ENCODE assay signal across 8 cellular contexts in the genomic region with DNA sequence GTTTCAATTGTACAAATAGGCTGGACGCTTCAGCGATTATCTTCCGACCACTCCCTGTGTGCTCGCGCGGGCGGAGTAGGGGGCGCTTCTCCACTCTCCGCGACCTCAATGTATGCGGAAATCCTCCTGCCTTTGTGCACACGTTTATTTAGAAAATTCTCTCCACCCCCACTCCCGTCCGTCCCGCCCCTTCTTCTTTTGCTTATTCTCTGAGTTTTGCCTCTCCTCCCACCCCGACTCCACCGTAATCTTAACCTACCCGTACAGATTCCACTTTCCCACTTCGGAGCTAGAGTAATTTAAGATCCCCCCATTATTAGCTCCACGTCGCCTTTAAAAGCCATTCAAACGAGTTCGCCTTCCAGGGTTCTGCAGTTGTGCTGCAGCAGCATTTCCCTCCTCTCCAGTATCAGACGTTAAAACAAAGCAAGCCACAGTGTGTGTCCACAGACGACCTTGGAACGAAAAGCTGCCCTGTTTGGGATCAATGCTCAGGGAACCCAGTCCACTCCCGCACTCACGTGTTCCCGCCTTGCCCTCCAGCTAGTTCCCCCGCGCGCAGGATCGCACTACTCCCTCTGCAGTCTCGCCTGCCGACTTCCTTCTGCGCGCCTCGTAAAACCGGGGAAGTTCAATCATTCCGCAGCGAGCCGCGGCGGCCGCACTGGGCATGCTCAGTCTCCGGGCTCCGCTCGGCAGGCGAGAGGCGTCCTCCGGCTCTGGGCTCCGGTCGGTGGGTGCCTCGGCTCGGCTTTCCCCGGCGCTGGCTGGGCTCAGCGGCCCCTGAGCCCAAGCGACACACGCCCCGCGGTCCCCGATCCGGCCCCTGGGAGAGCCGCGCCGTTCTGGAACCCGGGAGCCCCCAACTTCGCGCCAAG. TPM values are rescaled to one million over a fixed set of nuclear protein-coding genes. Genes with fewer than 3 reads are reported as not detected.
DNase-seq lines count a peak whose midpoint lies in the region; ATAC-seq and TF ChIP-seq lines count a peak whose summit lies in the region.

TSS of gene ANO6 (plus strand) at position 677 of the 878 bp plus-strand sequence. CDS start 227 bp downstream, outside the sequence.

- in situ Hi-C loops in IMR-90 (cut with MboI; ENCODE audit: low sequenced_read_pairs), result no loop called here

- dilution Hi-C loops in IMR-90 (cut with HindIII; ENCODE audit: low sequenced_read_pairs, unreplicated experiment), result no loop called here

- H3F3A ChIP-seq in PC-3 (ENCODE audit: low read length, unreplicated experiment), result no peaks in the 10 kb centered on the region

- H4K91ac ChIP-seq in IMR-90 (ENCODE audit: insufficient read depth, low read depth, low read length), result peak within 1 kb of the TSS; percentile 80

- H4K20me1 ChIP-seq in IMR-90 (ENCODE audit: insufficient read depth, low read length), result 0 out of 2 replicates have a peak, but pooled peaks cover 11% of the 10 kb centered on the region
- peaks cover 12% of the 10 kb centered on the region; the same call in 1 of the 2 replicates for H4K20me1 ChIP-seq in PC-3 (ENCODE audit: low read length)

- peak within 1 kb of the TSS; percentile 60 for H3K18ac ChIP-seq in IMR-90 (ENCODE audit: low read depth, low read length)

- CTCF ChIA-PET in IMR-90 (lab: Yijun Ruan, JAX) (interaction anchor here (0.6 to 1.6 kb wide), 4 partner anchors 8 to 127 kb away, joined by 3 to 7 read pairs (median 4); no protein-coding TSS in a partner anchor), PC-3 (lab: Charles Lee) (interaction anchor here (0.6 to 1.2 kb wide), 5 partner anchors 53 to 1612 kb away, joined by 3 to 4 read pairs (median 3); no protein-coding TSS in a partner anchor)

- POLR2A ChIA-PET in IMR-90 (lab: Charles Lee; ENCODE audit: unreplicated experiment) (interaction anchor here (0.5 kb wide), 1 partner anchor 1454 kb away, joined by 3 read pairs; no protein-coding TSS in a partner anchor), PC-3 (lab: Charles Lee; ENCODE audit: unreplicated experiment) (interaction anchor here (0.7 kb wide), 2 partner anchors 19 to 511 kb away, joined by 14 to 15 read pairs; no protein-coding TSS in a partner anchor)

- H3K4ac ChIP-seq in IMR-90 (ENCODE audit: low read depth, low read length), result peak within 1 kb of the TSS; percentile 85

- H3K23ac ChIP-seq in IMR-90 (ENCODE audit: low read depth, low read length), result peak within 1 kb of the TSS; percentile 93

- peak within 1 kb of the TSS; percentile 60 for H3K4me3 ChIP-seq in IMR-90 (ENCODE audit: insufficient read depth, low read depth, low read length)
- H3K4me3 ChIP-seq in PC-3 (ENCODE audit: low read length), result peak within 1 kb of the TSS; percentile 94
- peak within 1 kb of the TSS; percentile 83 to 96 for H3K4me3 ChIP-seq in mucosa of rectum (ENCODE audit: low read length in 2 of 2)

- H2BK20ac ChIP-seq in IMR-90 (ENCODE audit: low read depth, low read length), result peak within 1 kb of the TSS; percentile 40

- H3K56ac ChIP-seq in IMR-90 (ENCODE audit: extremely low read depth, insufficient read depth, low read length), result peak within 1 kb of the TSS; percentile 97

- peak within 1 kb of the TSS; percentile 73 for H2BK120ac ChIP-seq in IMR-90 (ENCODE audit: low read depth, low read length)

- H3K9me1 ChIP-seq in IMR-90 (ENCODE audit: insufficient read depth, low read length), result no peaks in the 10 kb centered on the region

- H3K27ac ChIP-seq in IMR-90 (ENCODE audit: insufficient read depth, low read length) (peak within 1 kb of the TSS; percentile 77), PC-3 (ENCODE audit: low read length) (peak within 1 kb of the TSS; percentile 93), epithelial cell of prostate (peak within 1 kb of the TSS; percentile 92), mucosa of rectum (ENCODE audit: low read depth in 2 of 2, low read length in 2 of 2) (peak within 1 kb of the TSS; percentile 86 to 88)

- no peaks in the 10 kb centered on the region for H3K27me3 ChIP-seq in IMR-90 (ENCODE audit: control insufficient read depth, insufficient read depth, low read length)
- H3K27me3 ChIP-seq in PC-3 (ENCODE audit: low read length), result no peaks in the 10 kb centered on the region
- H3K27me3 ChIP-seq in mucosa of rectum (ENCODE audit: control insufficient read depth in 2 of 2, insufficient read depth in 2 of 2, low read length in 2 of 2), result no peaks in the 10 kb centered on the region

- H3K9me2 ChIP-seq in PC-3 (replicated peaks; ENCODE audit: low read length), result no peaks in the 10 kb centered on the region

- H4K8ac ChIP-seq in IMR-90 (ENCODE audit: low read depth in 2 of 2, low read length in 2 of 2), result peak within 1 kb of the TSS; percentile 61 to 86

- H3K36me3 ChIP-seq in IMR-90 (ENCODE audit: control insufficient read depth, insufficient read depth, low read length), result no peaks in the 10 kb centered on the region
- no peaks in the 10 kb centered on the region for H3K36me3 ChIP-seq in PC-3 (ENCODE audit: low read depth, low read length)
- H3K36me3 ChIP-seq in mucosa of rectum (ENCODE audit: control insufficient read depth in 2 of 2, insufficient read depth in 2 of 2, low read length in 2 of 2), result no peaks in the 10 kb centered on the region

- H2AK5ac ChIP-seq in IMR-90 (ENCODE audit: low read depth, low read length), result peak within 1 kb of the TSS; percentile 43

- H2BK15ac ChIP-seq in IMR-90 (ENCODE audit: low read depth, low read length), result peak within 1 kb of the TSS; percentile 65; the same call in 2 of the 3 replicates

- peaks cover 55% of the 10 kb centered on the region for H3K79me2 ChIP-seq in PC-3 (ENCODE audit: low read length)

- TF ChIP-seq POLR2A in IMR-90 (IDR thresholded peaks at IDR 0.05; ENCODE audit: low read depth, low read length), result peak; percentile 79

- no TSS peak for BruUV-seq in IMR-90 (replicated peaks; lab: Mats Ljungman, UMichigan)
- no TSS peak for BruUV-seq in PC-3 (replicated peaks; lab: Mats Ljungman, UMichigan)

- 0% methylated on average over 34 of the region's 70 CpGs; no CpG with 5 or more reads in 1 of the 2 experiments for WGBS in IMR-90 (ENCODE audit: extremely low coverage in 2 of 2, insufficient read length in 1 of 2), 2 experiments

- H2AK9ac ChIP-seq in IMR-90 (replicated peaks; ENCODE audit: low read depth, low read length, poor library complexity), result peak within 1 kb of the TSS; percentile 82

- H2BK5ac ChIP-seq in IMR-90 (ENCODE audit: low read depth, low read length, poor library complexity, severe bottlenecking), result peak within 1 kb of the TSS; percentile 66

- peak within 1 kb of the TSS; percentile 88 for H3K9ac ChIP-seq in IMR-90 (ENCODE audit: low read depth, low read length)
- peak within 1 kb of the TSS; percentile 86 for H3K9ac ChIP-seq in PC-3 (ENCODE audit: low read length)
- peak within 1 kb of the TSS; percentile 77 to 81 for H3K9ac ChIP-seq in mucosa of rectum (ENCODE audit: low read depth in 1 of 2, low read length in 2 of 2)

- H3K14ac ChIP-seq in IMR-90 (replicated peaks; ENCODE audit: low read depth, low read length), result peak within 1 kb of the TSS; percentile 96

- no peaks in the 10 kb centered on the region for H3K9me3 ChIP-seq in IMR-90 (ENCODE audit: control insufficient read depth, insufficient read depth, low read length)
- no peaks in the 10 kb centered on the region for H3K9me3 ChIP-seq in PC-3 (ENCODE audit: low read length)
- no peaks in the 10 kb centered on the region for H3K9me3 ChIP-seq in mucosa of rectum (ENCODE audit: control insufficient read depth in 2 of 2, low read length in 2 of 2)

- H4K5ac ChIP-seq in IMR-90 (ENCODE audit: low read depth, low read length), result peak within 1 kb of the TSS; percentile 49; the same call in 1 of the 2 replicates

- intact Hi-C loops in IMR-90 (cut with micrococcal nuclease) (loop anchor here (1.0 to 2.0 kb wide), 6 partner anchors 18 to 513 kb away; partner anchors contain the start of gene ARID2), PC-3 (cut with micrococcal nuclease) (loop anchor here (2.0 to 5.0 kb wide), 5 partner anchors 43 to 512 kb away; partner anchors contain the start of gene ARID2)

- H3K4me2 ChIP-seq in IMR-90 (ENCODE audit: low read depth, low read length) (peak within 1 kb of the TSS; percentile 90), PC-3 (ENCODE audit: low read length) (peak within 1 kb of the TSS; percentile 93)

- H3K4me1 ChIP-seq in IMR-90 (ENCODE audit: control insufficient read depth, insufficient read depth, low read length) (peaks cover 4% of the 10 kb centered on the region; the same call in 1 of the 2 replicates), PC-3 (ENCODE audit: insufficient read depth, low read length) (peaks cover 29% of the 10 kb centered on the region), mucosa of rectum (ENCODE audit: control insufficient read depth in 2 of 2, insufficient read depth in 2 of 2, low read length in 2 of 2) (peaks cover 0 to 7% of the 10 kb centered on the region in 2 donors)

- TF ChIP-seq CTCF in IMR-90 (conservative IDR thresholded peaks at IDR 0.05; ENCODE audit: low read depth, low read length), result peak; percentile 42
- TF ChIP-seq CTCF in PC-3 (conservative IDR thresholded peaks at IDR 0.05; ENCODE audit: low read depth, low read length), result peak; percentile 48

- TF ChIP-seq RAD21 in IMR-90 (IDR thresholded peaks at IDR 0.05; ENCODE audit: low read length), result peak; percentile 42

- DNase-seq in DMS53 (lab: John Stamatoyannopoulos, UW) (peak; percentile 99), IMR-90 (peak; percentile 84), PC-3 (peak; percentile 90), activated T-cell treated with anti-CD3 and anti-CD28 coated beads for 4 hours (peak; percentile 67), epithelial cell of prostate (ENCODE audit: low read depth, low spot score) (no peak)
- peak; percentile 44 to 57 for DNase-seq in stimulated activated CD8-positive, alpha-beta memory T cell treated with anti-CD3 and anti-CD28 coated beads, Interleukin-7, amount 100 ng/mL, for 1 hour (ENCODE audit: low read depth in 2 of 2)

- H3K79me1 ChIP-seq in IMR-90 (ENCODE audit: low read depth in 1 of 2, low read length in 2 of 2), result peaks cover 4 to 21% of the 10 kb centered on the region in 2 experiments; a peak in 3 of 4 replicates

- H2AFZ ChIP-seq in IMR-90 (replicated peaks; ENCODE audit: low read length, poor library complexity) (peak within 1 kb of the TSS; percentile 88), PC-3 (ENCODE audit: low read length) (peak within 1 kb of the TSS; percentile 92)

- peak; percentile 67 for ATAC-seq in GM21529 (IDR thresholded peaks at IDR 0.05; ENCODE audit: unreplicated experiment)
- peak; percentile 84 for ATAC-seq in IMR-90 (ENCODE audit: low read depth)
- ATAC-seq in PC-3, result peak; percentile 75

TF ChIP-seq in IMR-90, 13 proteins besides CTCF, POLR2A, EP300 and RAD21 (continues in another document):
- TF ChIP-seq RCOR1 (IDR thresholded peaks at IDR 0.05; ENCODE audit: insufficient replicate concordance, low read length), result peak; percentile 4
- TF ChIP-seq MAZ (IDR thresholded peaks at IDR 0.05; ENCODE audit: borderline replicate concordance, low read depth, low read length), result peak; percentile 21; the same call in 1 of the 2 replicates
- TF ChIP-seq RFX5 (IDR thresholded peaks at IDR 0.05; ENCODE audit: low read depth, low read length), result no peak
- peak; percentile 13; the same call in 1 of the 2 replicates for TF ChIP-seq SMC3 (IDR thresholded peaks at IDR 0.05; ENCODE audit: low read depth, low read length)

RNA-seq across cellular contexts. Expression of gene ANO6, which starts in this region (rescaled TPM):
- total RNA-seq in IMR-90 (2012; rRNA removed) (41.0 and 46.7 TPM in 2 replicates), PC-3 (2014; rRNA removed) (18.1 and 23.0 TPM in 2 replicates)
- 18.1 and 21.6 TPM in 2 replicates for polyA plus RNA-seq in IMR-90 (2012; rRNA removed)
- polyA plus RNA-seq in IMR-90 (2012; cell fraction: cytosol; rRNA removed), result 6.1 and 6.7 TPM in 2 replicates
- polyA plus RNA-seq in IMR-90 (2012; cell fraction: nucleus; rRNA removed; ENCODE audit: low replicate concordance), result 2.8 and 17.3 TPM in 2 replicates
